Comparison of ENCODE assay signal across 2 cellular contexts in genomic region chr17:8518858-8519257, GRCh38.
TF ChIP-seq lines count a peak whose summit lies in the region.

No MANE protein-coding gene starts in this region.

TF ChIP-seq in HepG2, 621 proteins besides CTCF, POLR2A, EP300 and RAD21 (continued from another document):
- TF ChIP-seq, protein P1, sequence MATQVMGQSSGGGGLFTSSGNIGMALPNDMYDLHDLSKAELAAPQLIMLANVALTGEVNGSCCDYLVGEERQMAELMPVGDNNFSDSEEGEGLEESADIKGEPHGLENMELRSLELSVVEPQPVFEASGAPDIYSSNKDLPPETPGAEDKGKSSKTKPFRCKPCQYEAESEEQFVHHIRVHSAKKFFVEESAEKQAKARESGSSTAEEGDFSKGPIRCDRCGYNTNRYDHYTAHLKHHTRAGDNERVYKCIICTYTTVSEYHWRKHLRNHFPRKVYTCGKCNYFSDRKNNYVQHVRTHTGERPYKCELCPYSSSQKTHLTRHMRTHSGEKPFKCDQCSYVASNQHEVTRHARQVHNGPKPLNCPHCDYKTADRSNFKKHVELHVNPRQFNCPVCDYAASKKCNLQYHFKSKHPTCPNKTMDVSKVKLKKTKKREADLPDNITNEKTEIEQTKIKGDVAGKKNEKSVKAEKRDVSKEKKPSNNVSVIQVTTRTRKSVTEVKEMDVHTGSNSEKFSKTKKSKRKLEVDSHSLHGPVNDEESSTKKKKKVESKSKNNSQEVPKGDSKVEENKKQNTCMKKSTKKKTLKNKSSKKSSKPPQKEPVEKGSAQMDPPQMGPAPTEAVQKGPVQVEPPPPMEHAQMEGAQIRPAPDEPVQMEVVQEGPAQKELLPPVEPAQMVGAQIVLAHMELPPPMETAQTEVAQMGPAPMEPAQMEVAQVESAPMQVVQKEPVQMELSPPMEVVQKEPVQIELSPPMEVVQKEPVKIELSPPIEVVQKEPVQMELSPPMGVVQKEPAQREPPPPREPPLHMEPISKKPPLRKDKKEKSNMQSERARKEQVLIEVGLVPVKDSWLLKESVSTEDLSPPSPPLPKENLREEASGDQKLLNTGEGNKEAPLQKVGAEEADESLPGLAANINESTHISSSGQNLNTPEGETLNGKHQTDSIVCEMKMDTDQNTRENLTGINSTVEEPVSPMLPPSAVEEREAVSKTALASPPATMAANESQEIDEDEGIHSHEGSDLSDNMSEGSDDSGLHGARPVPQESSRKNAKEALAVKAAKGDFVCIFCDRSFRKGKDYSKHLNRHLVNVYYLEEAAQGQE (IDR thresholded peaks at IDR 0.05; ENCODE audit: borderline replicate concordance in 1 of 2, low read depth in 1 of 2, low read length in 2 of 2), result no peak
TF ChIP-seq in HepG2: peak in this region for 1.

TF ChIP-seq in K562, 482 proteins besides CTCF, POLR2A, EP300 and RAD21 (continued from another document):
- TF ChIP-seq CLOCK (CRISPR knock-in tag; IDR thresholded peaks at IDR 0.05; ENCODE audit: borderline replicate concordance), result no peak
- TF ChIP-seq E2F5 (CRISPR knock-in tag; IDR thresholded peaks at IDR 0.05), result no peak
